ENCODE assay signal across 17 cellular contexts in the genomic region with DNA sequence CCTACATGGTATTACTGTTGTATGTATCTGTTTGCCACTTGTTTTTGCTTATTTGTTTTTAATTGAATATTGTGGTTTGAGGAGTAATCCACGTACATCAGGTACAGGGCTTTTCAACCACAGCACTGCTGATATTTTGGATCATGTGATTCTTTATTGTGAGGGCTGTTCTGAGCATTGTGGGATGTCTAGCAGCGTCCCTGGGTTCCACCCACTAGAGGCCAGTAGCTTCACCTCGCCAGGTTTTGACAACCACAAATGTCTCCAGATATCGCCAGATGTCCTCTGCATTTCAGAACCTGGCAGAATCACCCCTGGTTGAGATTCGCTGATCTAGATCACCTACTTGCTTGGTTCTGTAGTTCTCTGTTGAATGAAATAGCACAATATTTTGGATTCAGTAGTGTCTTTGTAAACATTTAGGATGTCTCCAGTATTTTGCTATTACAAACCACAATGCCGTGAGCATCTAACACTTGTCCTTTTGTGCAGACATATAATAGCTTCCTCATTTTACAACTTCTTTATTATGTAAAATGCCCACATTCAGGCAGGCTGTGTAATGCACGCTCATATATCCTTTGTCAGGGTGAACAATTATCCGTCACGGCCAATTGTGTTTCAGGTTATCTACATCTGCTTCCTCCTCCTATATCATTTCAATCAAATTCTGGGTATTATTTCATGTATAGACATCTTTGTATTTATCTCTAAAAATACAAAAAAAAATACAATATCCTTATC.
DNase-seq lines count a peak whose midpoint lies in the region; ATAC-seq and TF ChIP-seq lines count a peak whose summit lies in the region.
"Had no signal": no experiment of that assay in that cellular context is flagged by ENCODE, and none has a peak within 500 bp of the region (broad histone marks: within the 10 kb centered on the region; RNA-seq: fewer than 3 reads in every experiment).

No MANE protein-coding gene starts in this region.

- H3K27ac ChIP-seq in A673 (ENCODE audit: low read depth, low read length, poor library complexity, severe bottlenecking): no peak overlapping the region
- H3K27ac ChIP-seq in BLaER1 treated with 17β-estradiol and CSF1 and Interleukin-3, amounts not matched to agents 10 nM and 100 nM: no peak overlapping the region
- H3K27ac ChIP-seq: SJSA1, testis had no signal

- peaks cover 6% of the 10 kb centered on the region for H3K4me1 Mint-ChIP-seq in WTC11
- H3K4me1 Mint-ChIP-seq: activated T-helper 17 cell treated with anti-CD3 and anti-CD28 coated beads, Interleukin-2, amount 50 U/mL, for 72 hours had no signal

- peaks cover 11% of the 10 kb centered on the region for H3K9me3 Mint-ChIP-seq in WTC11

- no peaks in the 10 kb centered on the region for H3K36me3 ChIP-seq in A673 (ENCODE audit: insufficient read depth, low read length, poor library complexity, severe bottlenecking)
- H3K36me3 ChIP-seq in BLaER1 treated with 17β-estradiol and CSF1 and Interleukin-3, amounts not matched to agents 10 nM and 100 nM: peaks cover 0 to 33% (median 19%) of the 10 kb centered on the region in 11 experiments; a peak in 18 of 22 replicates
- H3K36me3 ChIP-seq: SJSA1 had no signal

- no peak overlapping the region for H3K27ac Mint-ChIP-seq in WTC11
- H3K27ac Mint-ChIP-seq: activated T-helper 17 cell treated with anti-CD3 and anti-CD28 coated beads, Interleukin-2, amount 50 U/mL, for 72 hours had no signal

- intact Hi-C loops in A673 (cut with micrococcal nuclease; ENCODE audit: unreplicated experiment): no loop called here

- H3K4me1 ChIP-seq in A673 (ENCODE audit: insufficient read depth, low read length, poor library complexity, severe bottlenecking): no peaks in the 10 kb centered on the region
- H3K4me1 ChIP-seq in BLaER1 treated with 17β-estradiol and CSF1 and Interleukin-3, amounts not matched to agents 10 nM and 100 nM: peaks cover 11 to 38% (median 20%) of the 10 kb centered on the region in 10 experiments; a peak in 19 of 20 replicates
- H3K4me1 ChIP-seq: SJSA1, testis had no signal

- H3K27me3 Mint-ChIP-seq in WTC11 (ENCODE audit: low read depth): no peaks in the 10 kb centered on the region; the same call in 1 of the 2 replicates
- H3K27me3 Mint-ChIP-seq: activated T-helper 17 cell treated with anti-CD3 and anti-CD28 coated beads, Interleukin-2, amount 50 U/mL, for 72 hours had no signal

- H3K4me3 ChIP-seq in A673 (ENCODE audit: low read depth, low read length, poor library complexity, severe bottlenecking): no peak overlapping the region
- no peak overlapping the region for H3K4me3 ChIP-seq in BLaER1 treated with 17β-estradiol and CSF1 and Interleukin-3, amounts not matched to agents 10 nM and 100 nM
- H3K4me3 ChIP-seq: SJSA1, testis had no signal

- no TSS peak for BruUV-seq in A673 (replicated peaks; lab: Mats Ljungman, UMichigan)

- CTCF ChIA-PET in A673 (lab: Charles Lee) (no interaction called here), WTC11 (lab: Charles Lee) (interaction anchor here (1.3 kb wide), 1 partner anchor 111 kb away, joined by 3 read pairs; no protein-coding TSS in a partner anchor)

- H3K4me2 ChIP-seq in BLaER1 treated with 17β-estradiol and CSF1 and Interleukin-3, amounts not matched to agents 10 nM and 100 nM: peak overlapping the region in 9 of 11 experiments; percentile 45 to 76 (median 65); a peak in 18 of 22 replicates

- peak; percentile 48; the same call in 1 of the 2 replicates for ATAC-seq in WTC11
- ATAC-seq in HG02759 (IDR thresholded peaks at IDR 0.05; ENCODE audit: unreplicated experiment): no peak
- ATAC-seq: activated T-helper 17 cell treated with anti-CD3 and anti-CD28 coated beads, Interleukin-2, amount 50 U/mL, for 72 hours; left colon; Panc1 had no signal

- H3K36me3 Mint-ChIP-seq in WTC11: no peaks in the 10 kb centered on the region; the same call in 1 of the 2 replicates

- H4K20me1 ChIP-seq in BLaER1 treated with 17β-estradiol and CSF1 and Interleukin-3, amounts not matched to agents 10 nM and 100 nM: peaks cover 0 to 60% (median 0%) of the 10 kb centered on the region in 11 experiments; a peak in 5 of 22 replicates

- POLR2A ChIA-PET in A673 (lab: Charles Lee; ENCODE audit: low non-redundant PET) (no interaction called here), WTC11 (lab: Charles Lee) (no interaction called here)

- H3K9me3 ChIP-seq in A673 (ENCODE audit: low read depth, low read length, poor library complexity, severe bottlenecking): no peaks in the 10 kb centered on the region
- peaks cover 15 to 29% (median 21%) of the 10 kb centered on the region in 11 experiments for H3K9me3 ChIP-seq in BLaER1 treated with 17β-estradiol and CSF1 and Interleukin-3, amounts not matched to agents 10 nM and 100 nM (replicated peaks in 1 of 11)
- H3K9me3 ChIP-seq: SJSA1, testis had no signal

- DNase-seq in A673 (ENCODE audit: low spot score) (no peak), NCI-H146 treated with DMSO at 0.1 percent for 48 hours (lab: John Stamatoyannopoulos, UW; ENCODE audit: unreplicated experiment) (peak; percentile 97), WTC11 (ENCODE audit: low spot score) (no peak), cortex of kidney (lab: John Stamatoyannopoulos, UW) (no peak), germinal center (ENCODE audit: low spot score) (no peak), inferior parietal cortex (ENCODE audit: extremely low spot score) (no peak)
- DNase-seq: Calu3, GF-D8, left colon, midbrain, testis had no signal

- no peak overlapping the region for H3K4me3 Mint-ChIP-seq in WTC11
- H3K4me3 Mint-ChIP-seq: activated T-helper 17 cell treated with anti-CD3 and anti-CD28 coated beads, Interleukin-2, amount 50 U/mL, for 72 hours; neural crest cell had no signal

- no peak overlapping the region for H3K9ac ChIP-seq in BLaER1 treated with 17β-estradiol and CSF1 and Interleukin-3, amounts not matched to agents 10 nM and 100 nM

- TF ChIP-seq CTCF in A673 (conservative IDR thresholded peaks at IDR 0.05; ENCODE audit: low read depth, low read length) (0 out of 2 replicates have a peak, but pooled peaks have one; percentile 8), WTC11 (IDR thresholded peaks at IDR 0.05) (no peak)

- no peaks in the 10 kb centered on the region for H3K27me3 ChIP-seq in A673 (replicated peaks; ENCODE audit: insufficient read depth, low read depth, low read length, poor library complexity)
- no peaks in the 10 kb centered on the region for H3K27me3 ChIP-seq in BLaER1 treated with 17β-estradiol and CSF1 and Interleukin-3, amounts not matched to agents 10 nM and 100 nM
- H3K27me3 ChIP-seq: SJSA1, testis had no signal

TF ChIP-seq in WTC11, 78 proteins besides CTCF, POLR2A, EP300 and RAD21:
- no peak for TF ChIP-seq ZNF138 (CRISPR knock-in tag; conservative IDR thresholded peaks at IDR 0.05)
- no peak for TF ChIP-seq FOXP1 (CRISPR knock-in tag; IDR thresholded peaks at IDR 0.05; ENCODE audit: borderline replicate concordance)
- no peak for TF ChIP-seq TCF7 (CRISPR knock-in tag; IDR thresholded peaks at IDR 0.05; ENCODE audit: low read depth)
- no peak for TF ChIP-seq CBFB (CRISPR knock-in tag; IDR thresholded peaks at IDR 0.05; ENCODE audit: low read depth)
- no peak for TF ChIP-seq ATF1 (CRISPR knock-in tag; IDR thresholded peaks at IDR 0.05)
- no peak for TF ChIP-seq FOXK1 (CRISPR knock-in tag; IDR thresholded peaks at IDR 0.05)
- TF ChIP-seq, protein P1, sequence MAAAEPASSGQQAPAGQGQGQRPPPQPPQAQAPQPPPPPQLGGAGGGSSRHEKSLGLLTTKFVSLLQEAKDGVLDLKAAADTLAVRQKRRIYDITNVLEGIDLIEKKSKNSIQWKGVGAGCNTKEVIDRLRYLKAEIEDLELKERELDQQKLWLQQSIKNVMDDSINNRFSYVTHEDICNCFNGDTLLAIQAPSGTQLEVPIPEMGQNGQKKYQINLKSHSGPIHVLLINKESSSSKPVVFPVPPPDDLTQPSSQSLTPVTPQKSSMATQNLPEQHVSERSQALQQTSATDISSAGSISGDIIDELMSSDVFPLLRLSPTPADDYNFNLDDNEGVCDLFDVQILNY (CRISPR knock-in tag; IDR thresholded peaks at IDR 0.05): no peak
- TF ChIP-seq E2F4 (CRISPR knock-in tag; IDR thresholded peaks at IDR 0.05; ENCODE audit: borderline replicate concordance, low read depth): no peak
- TF ChIP-seq TEAD1 (CRISPR knock-in tag; IDR thresholded peaks at IDR 0.05): no peak
